ENCODE assay signal across 9 cellular contexts in the genomic region with DNA sequence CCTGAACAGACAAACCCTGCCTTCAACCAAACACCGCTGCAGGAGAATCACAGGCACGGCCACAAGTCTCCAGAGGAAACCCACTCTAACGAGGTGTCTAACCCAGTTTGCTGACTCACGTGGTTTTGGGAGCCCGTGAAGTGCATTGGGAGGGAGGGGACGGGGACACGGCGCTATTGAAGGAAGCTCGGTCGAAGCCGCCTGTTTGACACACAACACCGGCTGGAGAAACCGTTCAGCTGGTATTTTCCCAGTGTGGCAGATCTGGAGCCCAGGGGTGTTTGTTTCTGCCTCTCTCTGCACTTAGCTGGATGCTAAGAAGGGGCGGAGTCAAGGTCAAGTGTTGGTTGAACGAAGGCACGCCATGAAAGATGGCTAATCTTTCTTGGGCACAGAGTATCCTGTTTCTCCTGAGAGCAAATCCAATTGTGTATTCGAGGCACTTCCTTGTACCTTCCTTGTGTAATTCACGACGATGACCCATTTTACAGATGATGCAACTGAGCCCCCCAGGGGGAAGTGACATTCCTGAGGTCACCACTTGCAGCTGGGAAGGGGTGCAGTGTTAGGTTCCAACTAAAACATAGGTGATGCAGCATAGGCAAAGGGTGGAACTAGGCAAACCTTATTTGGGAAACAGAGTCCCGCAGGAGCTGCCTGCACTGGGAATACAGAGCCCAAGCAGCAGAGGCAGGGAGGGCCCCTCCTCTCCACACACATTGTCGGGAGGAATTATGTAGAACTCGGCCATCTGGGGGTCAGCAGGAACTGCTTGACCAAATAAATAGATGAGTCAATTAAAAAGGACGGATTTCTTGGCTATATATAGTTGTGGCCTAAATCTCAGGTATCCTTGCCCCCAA. TPM values are rescaled to one million over a fixed set of nuclear protein-coding genes. Genes with fewer than 3 reads are reported as not detected.
A peak's percentile ranks its signal among the peaks of the same experiment; 100 is the strongest.
DNase-seq lines count a peak whose midpoint lies in the region; ATAC-seq lines count a peak whose summit lies in the region.
"Had no signal": no experiment of that assay in that cellular context is flagged by ENCODE, and none has a peak within 500 bp of the region (broad histone marks: within the 10 kb centered on the region; RNA-seq: fewer than 3 reads in every experiment).

No MANE protein-coding gene starts in this region.

- H3K79me2 ChIP-seq in mesendoderm (ENCODE audit: control insufficient read depth, insufficient read depth, low read length) = peaks cover 27% of the 10 kb centered on the region

- no peaks in the 10 kb centered on the region for H3K9me3 ChIP-seq in CD8-positive, alpha-beta memory T cell (ENCODE audit: low read length)

- CTCF ChIA-PET in CD8-positive, alpha-beta memory T cell (lab: Charles Lee) = interaction anchor here (0.9 to 2.8 kb wide), 8 partner anchors 8 to 529 kb away, joined by 3 to 15 read pairs (median 4); a partner anchor contains a TSS

- H3K27ac Mint-ChIP-seq in CD8-positive, alpha-beta memory T cell = peak overlapping the region; percentile 93 to 100 (median 99)

- no peaks in the 10 kb centered on the region for H3K27me3 ChIP-seq in CD8-positive, alpha-beta memory T cell (ENCODE audit: insufficient read depth, low read length, poor library complexity, severe bottlenecking)
- H3K27me3 ChIP-seq in mesendoderm (ENCODE audit: insufficient read depth, low read length, poor library complexity) = no peaks in the 10 kb centered on the region
- H3K27me3 ChIP-seq: dorsolateral prefrontal cortex had no signal

- peaks cover 81 to 92% (median 91%) of the 10 kb centered on the region in 3 donors for H3K4me1 Mint-ChIP-seq in CD8-positive, alpha-beta memory T cell

- peak overlapping the region; percentile 43 to 92 (median 76) for H3K4me3 Mint-ChIP-seq in CD8-positive, alpha-beta memory T cell

- DNase-seq in CD8-positive, alpha-beta memory T cell = peak; percentile 22 to 76 (median 60)
- DNase-seq in LHCN-M2 (ENCODE audit: low read depth) (peak; percentile 26), activated T-cell treated with anti-CD3 and anti-CD28 coated beads for 4 hours (peak; percentile 11), mesendoderm (peak; percentile 51), DMS 273 (lab: John Stamatoyannopoulos, UW; ENCODE audit: unreplicated experiment) (no peak), NCI-H2081 treated with DMSO at 0.1 percent for 48 hours (lab: John Stamatoyannopoulos, UW) (no peak)
- DNase-seq: dorsolateral prefrontal cortex had no signal

- no peak overlapping the region for H3K4ac ChIP-seq in mesendoderm (ENCODE audit: low read depth, low read length)

- no peak overlapping the region for H2AK5ac ChIP-seq in mesendoderm (ENCODE audit: low read length)

- H2BK5ac ChIP-seq in mesendoderm (ENCODE audit: low read length) = no peak overlapping the region

- POLR2A ChIA-PET in CD8-positive, alpha-beta memory T cell (lab: Charles Lee) = interaction anchor here (0.6 to 2.9 kb wide), 4 partner anchors 19 to 1413 kb away, joined by 3 to 24 read pairs (median 5); a partner anchor contains a TSS

- no peak overlapping the region for H4K8ac ChIP-seq in mesendoderm (ENCODE audit: low read depth, low read length)

- no peak overlapping the region for H2BK120ac ChIP-seq in mesendoderm (ENCODE audit: low read depth, low read length)

- H4K5ac ChIP-seq in mesendoderm (ENCODE audit: low read length) = no peak overlapping the region

- peaks cover 0 to 9% (median 0%) of the 10 kb centered on the region in 3 donors for H3K36me3 Mint-ChIP-seq in CD8-positive, alpha-beta memory T cell

- H3K36me3 ChIP-seq in CD8-positive, alpha-beta memory T cell (ENCODE audit: insufficient read depth, low read length) = peaks cover 4% of the 10 kb centered on the region
- H3K36me3 ChIP-seq in mesendoderm (ENCODE audit: control insufficient read depth, insufficient read depth, low read length) = no peaks in the 10 kb centered on the region

- ATAC-seq in GM21360 (IDR thresholded peaks at IDR 0.05; ENCODE audit: unreplicated experiment) (no peak), GM21619 (IDR thresholded peaks at IDR 0.05; ENCODE audit: unreplicated experiment) (no peak)

- H3K56ac ChIP-seq in mesendoderm (ENCODE audit: low read length) = no peak overlapping the region

- no peak overlapping the region for H3K4me2 ChIP-seq in mesendoderm (ENCODE audit: low read length)

- no CpG with 5 or more reads among the region's 23 CpGs for WGBS in mesendoderm (ENCODE audit: extremely low coverage, insufficient coverage, low lambda C conversion rate)

- no peak overlapping the region for H2BK15ac ChIP-seq in mesendoderm (replicated peaks; ENCODE audit: low read depth)

- H3K27ac ChIP-seq in CD8-positive, alpha-beta memory T cell (ENCODE audit: low read depth, low read length) = no peak overlapping the region
- no peak overlapping the region for H3K27ac ChIP-seq in mesendoderm (ENCODE audit: low read depth, low read length)

- H3K9ac ChIP-seq in mesendoderm (ENCODE audit: low read length) = no peak overlapping the region

- H3K23ac ChIP-seq in mesendoderm (ENCODE audit: low read length) = no peak overlapping the region

- no peaks in the 10 kb centered on the region for H3K27me3 Mint-ChIP-seq in CD8-positive, alpha-beta memory T cell

- H3K4me1 ChIP-seq in CD8-positive, alpha-beta memory T cell (ENCODE audit: insufficient read depth, low read length) = peaks cover 79% of the 10 kb centered on the region
- H3K4me1 ChIP-seq in mesendoderm (ENCODE audit: control insufficient read depth, low read depth, low read length) = peaks cover 22% of the 10 kb centered on the region

- peaks cover 26% of the 10 kb centered on the region for H3K79me1 ChIP-seq in mesendoderm (ENCODE audit: low read length)

- no peaks in the 10 kb centered on the region for H3K9me3 Mint-ChIP-seq in CD8-positive, alpha-beta memory T cell

- peak overlapping the region; percentile 22 for H3K4me3 ChIP-seq in CD8-positive, alpha-beta memory T cell (ENCODE audit: low read length)
- H3K4me3 ChIP-seq in mesendoderm (ENCODE audit: low read length) = no peak overlapping the region
- H3K4me3 ChIP-seq: dorsolateral prefrontal cortex had no signal

- H3K18ac ChIP-seq in mesendoderm (ENCODE audit: low read length) = no peak overlapping the region

RNA-seq across cellular contexts. Expression of a gene that starts 22.5 kb away (rescaled TPM):
- 10 to 100 TPM; 44.5 to 44.6 TPM for total RNA-seq in CD8-positive, alpha-beta memory T cell
- polyA plus RNA-seq in CD8-positive, alpha-beta memory T cell = 6.6 TPM
- total RNA-seq in LHCN-M2 (2014; rRNA removed) = 21.4 and 25.5 TPM in 2 replicates
- polyA plus RNA-seq in LHCN-M2 (2012) = 18.1 TPM
- polyA plus RNA-seq in mesendoderm (2013, experiment 1 of 2) = 50.8 TPM
- polyA plus RNA-seq in mesendoderm (2013, experiment 2 of 2) = 51.5 TPM

Comparison
In these comparisons a context has a peak if more than half of its experiments do, and no peak if none do; other contexts are left out.
1. DNase-seq: peak in CD8-positive, alpha-beta memory T cell (5 of 5), LHCN-M2 (single experiment), activated T-cell treated with anti-CD3 and anti-CD28 coated beads for 4 hours (single experiment) and mesendoderm (single experiment); none in DMS 273 (single experiment) and NCI-H2081 treated with DMSO at 0.1 percent for 48 hours (single experiment).